In the genomic region with DNA sequence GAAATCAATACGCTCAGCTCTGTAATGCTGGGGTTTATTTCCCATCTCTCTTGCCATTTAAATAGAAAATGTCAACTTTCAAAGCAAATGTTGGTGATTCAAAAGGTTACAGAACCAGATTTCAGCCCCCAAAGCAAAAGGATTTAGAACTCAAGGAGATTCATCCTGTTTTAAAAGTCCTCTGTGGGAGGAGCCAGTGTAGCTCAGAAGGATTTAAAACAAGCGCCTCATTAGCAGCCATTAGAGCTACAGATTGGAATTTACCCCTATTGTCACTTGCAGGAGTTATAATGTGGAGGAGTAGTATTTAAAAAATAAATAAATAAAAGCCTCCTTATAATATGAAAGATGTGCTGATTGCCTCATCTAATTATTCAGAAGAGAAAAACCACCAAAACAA, we compare ENCODE assay signal across 29 cellular contexts.
"Had no signal": no experiment of that assay in that cellular context is flagged by ENCODE, and none has a peak within 500 bp of the region (broad histone marks: within the 10 kb centered on the region; RNA-seq: fewer than 3 reads in every experiment).

No MANE protein-coding gene starts in this region.

- H3K27me3 Mint-ChIP-seq: type B pancreatic cell had no signal

- H3K9me3 ChIP-seq: left lung, lower lobe of right lung, pancreas, prostate gland, spleen, tibial nerve, uterus had no signal

- H3K4me1 Mint-ChIP-seq: immature natural killer cell; naive B cell; natural killer cell; stimulated activated effector memory CD8-positive, alpha-beta T cell treated with anti-CD3 and anti-CD28 coated beads, Interleukin-12 subunit alpha, Interleukin-12 subunit beta, amount 100 ng/mL, for 72 hours; stimulated activated naive CD8-positive, alpha-beta T cell treated with anti-CD3 and anti-CD28 coated beads, Interleukin-15, amount 100 ng/mL, for 72 hours had no signal

- H3K36me3 ChIP-seq: left lung, lower lobe of right lung, pancreas, prostate gland, spleen, tibial nerve, uterus had no signal

- H3K4me1 ChIP-seq: left lung, lower lobe of right lung, pancreas, prostate gland, spleen had no signal

- FAIRE-seq: islet of Langerhans, kidney, pancreas had no signal

- H3K4me3 Mint-ChIP-seq: immature natural killer cell; mesothelial cell of epicardium; naive B cell; natural killer cell; stimulated activated effector memory CD8-positive, alpha-beta T cell treated with anti-CD3 and anti-CD28 coated beads, Interleukin-12 subunit alpha, Interleukin-12 subunit beta, amount 100 ng/mL, for 72 hours; stimulated activated naive CD8-positive, alpha-beta T cell treated with anti-CD3 and anti-CD28 coated beads, Interleukin-15, amount 100 ng/mL, for 72 hours; type B pancreatic cell had no signal

- H3K27ac ChIP-seq: left lung, lower lobe of right lung, pancreas, prostate gland, skin epidermis, spleen, tibial nerve had no signal

- H3K9me3 Mint-ChIP-seq: immature natural killer cell; natural killer cell; stimulated activated naive CD8-positive, alpha-beta T cell treated with anti-CD3 and anti-CD28 coated beads, Interleukin-15, amount 100 ng/mL, for 72 hours; type B pancreatic cell had no signal

- H3K4me3 ChIP-seq: left lung, lower lobe of right lung, pancreas, prostate gland, skin epidermis, spleen, tibial nerve, uterus had no signal

- H3K27ac Mint-ChIP-seq: immature natural killer cell; mesothelial cell of epicardium; naive B cell; natural killer cell; stimulated activated effector memory CD8-positive, alpha-beta T cell treated with anti-CD3 and anti-CD28 coated beads, Interleukin-12 subunit alpha, Interleukin-12 subunit beta, amount 100 ng/mL, for 72 hours; type B pancreatic cell had no signal

- ATAC-seq: left colon; left lung; lower lobe of right lung; natural killer cell; pancreas; right cardiac atrium; sciatic nerve; stimulated activated effector memory CD8-positive, alpha-beta T cell treated with anti-CD3 and anti-CD28 coated beads, Interleukin-12 subunit alpha, Interleukin-12 subunit beta, amount 100 ng/mL, for 72 hours; stimulated activated naive CD8-positive, alpha-beta T cell treated with anti-CD3 and anti-CD28 coated beads, Interleukin-15, amount 100 ng/mL, for 72 hours had no signal

- H3K27me3 ChIP-seq: left lung, pancreas, tibial nerve, uterus had no signal

- DNase-seq: hypothalamus; immature natural killer cell; kidney; left colon; left lung; lower lobe of right lung; mammary epithelial cell; mesenchymal stem cell; naive B cell; natural killer cell; nucleus accumbens; pancreas; posterior cingulate gyrus; retina; right cardiac atrium; spleen; stimulated activated CD4-positive, alpha-beta T cell treated with anti-CD3 and anti-CD28 coated beads, Interleukin-4, amount 100 ng/mL, for 24 hours; stimulated activated naive CD4-positive, alpha-beta T cell treated with Interleukin-2 at 50 U/mL for 16 hours; stimulated activated naive CD8-positive, alpha-beta T cell treated with anti-CD3 and anti-CD28 coated beads, Interleukin-15, amount 100 ng/mL, for 72 hours; substantia nigra; uterus had no signal

- H3K36me3 Mint-ChIP-seq: immature natural killer cell; mesothelial cell of epicardium; naive B cell; natural killer cell; stimulated activated effector memory CD8-positive, alpha-beta T cell treated with anti-CD3 and anti-CD28 coated beads, Interleukin-12 subunit alpha, Interleukin-12 subunit beta, amount 100 ng/mL, for 72 hours; type B pancreatic cell had no signal
